8 cellular contexts compared by ENCODE assay signal in the genomic region with DNA sequence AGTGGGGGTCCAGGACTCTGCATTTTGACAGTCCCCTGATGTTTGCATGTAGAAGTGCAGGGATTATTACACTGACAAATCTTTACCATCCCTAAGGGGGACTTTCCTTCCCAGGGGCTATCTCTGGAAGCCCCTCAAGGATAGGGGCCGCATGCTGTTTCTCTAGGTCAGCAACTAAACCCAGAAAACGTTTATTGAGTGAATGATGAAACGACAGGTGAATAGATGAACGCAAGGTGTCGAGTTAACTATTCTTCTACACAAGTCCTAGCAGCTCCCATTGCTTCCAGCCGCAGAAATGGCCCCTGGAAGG. TPM values are rescaled to one million over a fixed set of nuclear protein-coding genes. Genes with fewer than 3 reads are reported as not detected.
A peak's percentile ranks its signal among the peaks of the same experiment; 100 is the strongest.
DNase-seq lines count a peak whose midpoint lies in the region; TF ChIP-seq lines count a peak whose summit lies in the region.

No MANE protein-coding gene starts in this region.

- H3K79me2 ChIP-seq in GM23248 (ENCODE audit: insufficient read depth), result peaks cover 20% of the 10 kb centered on the region

- WGBS in GM23248 (ENCODE audit: low coverage in 1 of 2, low lambda C conversion rate in 2 of 2, missing lambda C conversion rate in 2 of 2), 2 experiments, result 32 to 39% methylated on average over 6 of the region's 6 CpGs

- H3K36me3 ChIP-seq in GM23248 (ENCODE audit: low read depth) (no peaks in the 10 kb centered on the region), WERI-Rb-1 (peaks cover 10% of the 10 kb centered on the region), skeletal muscle tissue (ENCODE audit: control insufficient read depth in 3 of 3, insufficient read depth in 3 of 3, low read length in 3 of 3) (peaks cover 0 to 3% (median 0%) of the 10 kb centered on the region in 3 donors)

- H3K9me2 ChIP-seq in GM23248 (ENCODE audit: insufficient read depth), result no peaks in the 10 kb centered on the region

- peaks cover 18% of the 10 kb centered on the region for H3K4me1 Mint-ChIP-seq in glutamatergic neuron (ENCODE audit: low read depth, unreplicated experiment)

- H4K20me1 ChIP-seq in GM23248 (ENCODE audit: insufficient read depth), result no peaks in the 10 kb centered on the region

- peak overlapping the region; percentile 93 for H3K27ac Mint-ChIP-seq in glutamatergic neuron (ENCODE audit: unreplicated experiment)

- H3K4me3 Mint-ChIP-seq in glutamatergic neuron (ENCODE audit: unreplicated experiment), result peak overlapping the region; percentile 97

- H3K9ac ChIP-seq in GM23248 (no peak overlapping the region), skeletal muscle tissue (ENCODE audit: low read depth in 1 of 3, low read length in 3 of 3) (peak overlapping the region in 1 of 3 donors; percentile 90)

- peak overlapping the region; percentile 98 for H2AFZ ChIP-seq in GM23248

- no peaks in the 10 kb centered on the region for H3K27me3 ChIP-seq in GM23248 (replicated peaks; ENCODE audit: insufficient read depth)
- H3K27me3 ChIP-seq in WERI-Rb-1 (ENCODE audit: insufficient read depth, low read depth, severe bottlenecking), result no peaks in the 10 kb centered on the region
- H3K27me3 ChIP-seq in skeletal muscle tissue (ENCODE audit: control insufficient read depth in 3 of 3, insufficient read depth in 3 of 3, low read length in 3 of 3), result no peaks in the 10 kb centered on the region

- H3K27ac ChIP-seq in GM23248 (no peak overlapping the region), WERI-Rb-1 (no peak overlapping the region), skeletal muscle tissue (ENCODE audit: low read depth, low read length) (peak overlapping the region; percentile 83)

- no peaks in the 10 kb centered on the region for H3K9me3 ChIP-seq in GM23248 (ENCODE audit: low read depth)
- peaks cover 18% of the 10 kb centered on the region for H3K9me3 ChIP-seq in WERI-Rb-1 (ENCODE audit: severe bottlenecking)
- H3K9me3 ChIP-seq in skeletal muscle tissue (ENCODE audit: control insufficient read depth in 3 of 3, low read length in 3 of 3), result no peaks in the 10 kb centered on the region

- H3K4me3 ChIP-seq in GM23248 (peak overlapping the region; percentile 95), WERI-Rb-1 (ENCODE audit: low read depth, low read length) (peak overlapping the region; percentile 77), skeletal muscle tissue (ENCODE audit: low read length in 3 of 3) (peak overlapping the region; percentile 94 to 97 (median 97))

- DNase-seq in GM23248, result no peak
- DNase-seq in WERI-Rb-1, result no peak
- DNase-seq in glutamatergic neuron, result no peak
- no peak for DNase-seq in DMS 273 treated with DMSO at 0.1 percent for 48 hours (lab: John Stamatoyannopoulos, UW)
- DNase-seq in NCI-H748 (lab: John Stamatoyannopoulos, UW; ENCODE audit: unreplicated experiment), result no peak
- DNase-seq in kidney glomerular epithelial cell (lab: John Stamatoyannopoulos, UW), result no peak
- DNase-seq in GF-D8 (lab: John Stamatoyannopoulos, UW), result no peak

- in situ Hi-C loops in GM23248 (cut with MboI), result loop anchor here (25.0 kb wide), 2 partner anchors 1010 to 1360 kb away; partner anchors contain the start of gene PRR16

- H3K9me3 Mint-ChIP-seq in glutamatergic neuron (ENCODE audit: unreplicated experiment), result peaks cover 13% of the 10 kb centered on the region

- peaks cover 10% of the 10 kb centered on the region for H3K36me3 Mint-ChIP-seq in glutamatergic neuron (ENCODE audit: unreplicated experiment)

- peaks cover 4% of the 10 kb centered on the region for H3K27me3 Mint-ChIP-seq in glutamatergic neuron (ENCODE audit: unreplicated experiment)

- H3K4me2 ChIP-seq in GM23248 (ENCODE audit: unreplicated experiment), result peak overlapping the region; percentile 92

- no peaks in the 10 kb centered on the region for H3K4me1 ChIP-seq in GM23248 (ENCODE audit: insufficient read depth)
- peaks cover 7 to 10% (median 9%) of the 10 kb centered on the region in 3 donors for H3K4me1 ChIP-seq in skeletal muscle tissue (ENCODE audit: control insufficient read depth in 3 of 3, insufficient read depth in 3 of 3, low read length in 3 of 3)

- no peaks in the 10 kb centered on the region for H3F3A ChIP-seq in GM23248 (ENCODE audit: insufficient read depth)

- TF ChIP-seq CTCF in WERI-Rb-1 (IDR thresholded peaks at IDR 0.05; ENCODE audit: low read depth, low read length) (no peak), glutamatergic neuron (IDR thresholded peaks at IDR 0.05; ENCODE audit: partially characterized antibody, unreplicated experiment) (no peak)

RNA-seq across cellular contexts. Expression of gene HSD17B4, which starts 0.3 kb away (rescaled TPM):
- total RNA-seq in GM23248 (2014; rRNA removed; shearing (Covaris generic)), result 55.8 and 556 TPM in 2 replicates
- polyA plus RNA-seq in GM23248 (2016; fragmentation: Nextera tagmentation; extraction: Ambion mirVana), result 71.1 and 86.5 TPM in 2 replicates
- total RNA-seq in glutamatergic neuron (ENCODE audit: unreplicated experiment) (161 TPM), skeletal muscle tissue (142 TPM)
